In the genomic region with DNA sequence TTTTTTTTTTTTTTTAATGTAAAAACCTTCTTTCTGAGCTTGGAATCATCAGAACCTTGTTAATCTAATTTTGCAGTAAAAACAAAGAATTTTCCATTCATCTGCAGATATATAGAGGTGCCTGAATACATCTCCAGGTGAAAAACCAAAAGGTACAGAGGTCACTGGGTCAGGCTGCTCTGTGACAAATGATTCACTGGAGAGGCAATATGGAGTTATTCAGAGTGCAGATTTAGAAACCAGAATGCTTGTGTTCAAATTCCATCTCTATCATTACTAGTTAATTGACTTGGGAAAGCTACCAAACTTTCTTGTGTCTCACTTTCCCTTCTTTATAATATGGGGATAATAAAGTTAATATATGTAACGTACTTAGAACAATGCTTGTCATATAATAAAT, we compare ENCODE assay signal across 26 cellular contexts. TPM values are rescaled to one million over a fixed set of nuclear protein-coding genes. Genes with fewer than 3 reads are reported as not detected.
DNase-seq lines count a peak whose midpoint lies in the region; ATAC-seq, FAIRE-seq and TF ChIP-seq lines count a peak whose summit lies in the region.
"Had no signal": no experiment of that assay in that cellular context is flagged by ENCODE, and none has a peak within 500 bp of the region (broad histone marks: within the 10 kb centered on the region; RNA-seq: fewer than 3 reads in every experiment).

No MANE protein-coding gene starts in this region.

- 23 to 54% (median 38%) methylated on average over 1 of the region's 1 CpG for WGBS in small intestine, 3 donors
- 47 to 70% methylated on average over 1 of the region's 1 CpG for WGBS in gastroesophageal sphincter (ENCODE audit: low coverage in 1 of 2), 2 donors

- H3K27me3 Mint-ChIP-seq in natural killer cell treated with Interleukin-12 subunit alpha and Interleukin-12 subunit beta and Interleukin-15 and Interleukin-18, amount 100 ng/mL, for 72 hours, result peaks cover 9 to 17% of the 10 kb centered on the region in 2 donors

- H3K4me1 ChIP-seq in small intestine (ENCODE audit: control insufficient read depth in 2 of 2, insufficient read depth in 1 of 2, low read depth in 1 of 2, low read length in 1 of 2) (no peaks in the 10 kb centered on the region), gastroesophageal sphincter (no peaks in the 10 kb centered on the region)
- H3K4me1 ChIP-seq: BLaER1 had no signal

- TF ChIP-seq POLR2A in gastroesophageal sphincter (IDR thresholded peaks at IDR 0.05), result no peak

- no peak overlapping the region for H3K27ac Mint-ChIP-seq in natural killer cell treated with Interleukin-12 subunit alpha and Interleukin-12 subunit beta and Interleukin-15 and Interleukin-18, amount 100 ng/mL, for 72 hours
- H3K27ac Mint-ChIP-seq: CD14-positive monocyte; CD4-positive, alpha-beta memory T cell; CD4-positive, CD25-positive, alpha-beta regulatory T cell; CD8-positive, alpha-beta memory T cell had no signal

- H3K9me3 ChIP-seq in small intestine (ENCODE audit: control insufficient read depth, low read depth) (no peaks in the 10 kb centered on the region), gastroesophageal sphincter (no peaks in the 10 kb centered on the region)
- H3K9me3 ChIP-seq: BE2C, BLaER1 had no signal

- intact Hi-C loops in left colon (cut with DNase I, micrococcal nuclease), result no loop called here

- no peak overlapping the region for H3K4me3 Mint-ChIP-seq in natural killer cell treated with Interleukin-12 subunit alpha and Interleukin-12 subunit beta and Interleukin-15 and Interleukin-18, amount 100 ng/mL, for 72 hours
- H3K4me3 Mint-ChIP-seq: CD14-positive monocyte; CD4-positive, alpha-beta memory T cell; CD4-positive, CD25-positive, alpha-beta regulatory T cell; CD8-positive, alpha-beta memory T cell had no signal

- FAIRE-seq in small intestine (lab: Jason Lieb, UNC), result no peak
- FAIRE-seq: A204.1, GM12878, GM12892, GM18507 had no signal

- TF ChIP-seq EP300 in gastroesophageal sphincter (IDR thresholded peaks at IDR 0.05), result no peak

- H3K9me3 Mint-ChIP-seq in natural killer cell treated with Interleukin-12 subunit alpha and Interleukin-12 subunit beta and Interleukin-15 and Interleukin-18, amount 100 ng/mL, for 72 hours, result no peaks in the 10 kb centered on the region

- DNase-seq in left colon (no peak), small intestine (peak; percentile 76)
- DNase-seq in natural killer cell treated with Interleukin-12 subunit alpha and Interleukin-12 subunit beta and Interleukin-15 and Interleukin-18, amount 100 ng/mL, for 72 hours (ENCODE audit: low spot score), result no peak
- DNase-seq: 8988T; ACHN; BE2C; C1 segment of cervical spinal cord; CD4-positive, alpha-beta memory T cell; CD4-positive, CD25-positive, alpha-beta regulatory T cell; CD8-positive, alpha-beta memory T cell; COR-L47; DMS 273 treated with DMSO at 0.1 percent for 48 hours; DMS153; DMS53; DMS79; DND-41; EL; GDM1 had no signal

- no peaks in the 10 kb centered on the region for H3K27me3 ChIP-seq in small intestine (ENCODE audit: control insufficient read depth in 2 of 2, insufficient read depth in 2 of 2, low read length in 2 of 2)
- H3K27me3 ChIP-seq in gastroesophageal sphincter, result peaks cover 5% of the 10 kb centered on the region
- H3K27me3 ChIP-seq: BE2C, BLaER1 had no signal

- H3K36me3 Mint-ChIP-seq in natural killer cell treated with Interleukin-12 subunit alpha and Interleukin-12 subunit beta and Interleukin-15 and Interleukin-18, amount 100 ng/mL, for 72 hours, result no peaks in the 10 kb centered on the region
- H3K36me3 Mint-ChIP-seq: CD14-positive monocyte; CD4-positive, alpha-beta memory T cell; CD4-positive, CD25-positive, alpha-beta regulatory T cell; CD8-positive, alpha-beta memory T cell had no signal

- peaks cover 0 to 3% of the 10 kb centered on the region in 2 donors for H3K4me1 Mint-ChIP-seq in natural killer cell treated with Interleukin-12 subunit alpha and Interleukin-12 subunit beta and Interleukin-15 and Interleukin-18, amount 100 ng/mL, for 72 hours (ENCODE audit: low read depth in 2 of 2)
- H3K4me1 Mint-ChIP-seq: CD14-positive monocyte; CD4-positive, alpha-beta memory T cell; CD4-positive, CD25-positive, alpha-beta regulatory T cell; CD8-positive, alpha-beta memory T cell had no signal

- H3K27ac ChIP-seq in small intestine (ENCODE audit: low read depth in 1 of 2, low read length in 1 of 2) (no peak overlapping the region), gastroesophageal sphincter (no peak overlapping the region)
- H3K27ac ChIP-seq: BLaER1 had no signal

- H3K36me3 ChIP-seq in small intestine (ENCODE audit: control insufficient read depth in 2 of 2, insufficient read depth in 2 of 2, low read length in 2 of 2) (no peaks in the 10 kb centered on the region), gastroesophageal sphincter (no peaks in the 10 kb centered on the region)
- H3K36me3 ChIP-seq: BE2C, BLaER1 had no signal

- ATAC-seq in left colon (peak; percentile 60), GM21619 (IDR thresholded peaks at IDR 0.05; ENCODE audit: unreplicated experiment) (no peak), gastroesophageal sphincter (no peak)
- ATAC-seq in natural killer cell treated with Interleukin-12 subunit alpha and Interleukin-12 subunit beta and Interleukin-15 and Interleukin-18, amount 100 ng/mL, for 72 hours, result no peak
- ATAC-seq: GM12878 had no signal

- H3K4me3 ChIP-seq in small intestine (ENCODE audit: low read depth in 1 of 2, low read length in 2 of 2) (no peak overlapping the region), gastroesophageal sphincter (no peak overlapping the region)
- H3K4me3 ChIP-seq: BLaER1, GM12878 had no signal

- no peak for TF ChIP-seq CTCF in gastroesophageal sphincter (IDR thresholded peaks at IDR 0.05)

RNA-seq across cellular contexts. Expression of a gene that starts 51.5 kb away (rescaled TPM):
- total RNA-seq in left colon (1 to 10 TPM; 3.1 to 5.2 TPM), gastroesophageal sphincter (under 1 TPM in 1 of 4 donors, not detected in 3; 0.94 TPM)
- polyA plus RNA-seq in small intestine, result 10 to 100 TPM in 1 of 3 donors, 1 to 10 TPM in 2; 8.6 to 16.8 (median 8.6) TPM
- 1 to 10 TPM in 1 of 2 donors, not detected in 1; 1.8 TPM for total RNA-seq in natural killer cell treated with Interleukin-12 subunit alpha and Interleukin-12 subunit beta and Interleukin-15 and Interleukin-18, amount 100 ng/mL, for 72 hours
- total RNA-seq: CD4-positive, alpha-beta memory T cell; CD4-positive, CD25-positive, alpha-beta regulatory T cell had no signal
- polyA plus RNA-seq: CD4-positive, alpha-beta memory T cell; CD8-positive, alpha-beta memory T cell had no signal
